ENCODE assay signal across 2 cellular contexts in genomic region chr6:11033825-11034224, GRCh38.
TF ChIP-seq lines count a peak whose summit lies in the region.

No MANE protein-coding gene starts in this region.

TF ChIP-seq in A549, 52 proteins besides CTCF, POLR2A, EP300 and RAD21 (continued from another document):
- no peak for TF ChIP-seq BCL3 (IDR thresholded peaks at IDR 0.05)
- no peak for TF ChIP-seq NFE2L2 (conservative IDR thresholded peaks at IDR 0.05; ENCODE audit: low read length)
- no peak for TF ChIP-seq FOSL2 (IDR thresholded peaks at IDR 0.05)
- no peak for TF ChIP-seq FOSL2 (CRISPR knock-in tag; IDR thresholded peaks at IDR 0.05)
- TF ChIP-seq JUNB (IDR thresholded peaks at IDR 0.05) = no peak
- TF ChIP-seq RARB (CRISPR knock-in tag; IDR thresholded peaks at IDR 0.05) = no peak
- TF ChIP-seq HDAC2 (IDR thresholded peaks at IDR 0.05) = no peak
- TF ChIP-seq HMGXB4 (CRISPR knock-in tag; IDR thresholded peaks at IDR 0.05; ENCODE audit: borderline replicate concordance) = no peak
- no peak for TF ChIP-seq MAFK (IDR thresholded peaks at IDR 0.05; ENCODE audit: partially characterized antibody)
- TF ChIP-seq BHLHE40 (IDR thresholded peaks at IDR 0.05; ENCODE audit: low read depth, low read length) = no peak
- no peak for TF ChIP-seq HOXA7 (CRISPR knock-in tag; IDR thresholded peaks at IDR 0.05)
- TF ChIP-seq HES2 (IDR thresholded peaks at IDR 0.05) = no peak
- TF ChIP-seq ZFP36 (IDR thresholded peaks at IDR 0.05; ENCODE audit: borderline replicate concordance, partially characterized antibody) = no peak
- TF ChIP-seq CBX2 (IDR thresholded peaks at IDR 0.05; ENCODE audit: borderline replicate concordance, low read depth) = no peak

TF ChIP-seq in HCT116, 20 proteins besides CTCF, POLR2A, EP300 and RAD21 (continued from another document):
- TF ChIP-seq REST (IDR thresholded peaks at IDR 0.05; ENCODE audit: low read depth) (no peak), CBX3 (IDR thresholded peaks at IDR 0.05; ENCODE audit: low read depth) (no peak), ZBTB33 (IDR thresholded peaks at IDR 0.05; ENCODE audit: extremely low read depth, insufficient replicate concordance, low read length) (no peak), SP1 (IDR thresholded peaks at IDR 0.05; ENCODE audit: low read depth) (no peak), ATF3 (IDR thresholded peaks at IDR 0.05) (no peak), POLR2AphosphoS5 (IDR thresholded peaks at IDR 0.05; ENCODE audit: low read depth, low read length) (no peak), JUND (IDR thresholded peaks at IDR 0.05) (no peak), EZH2 (IDR thresholded peaks at IDR 0.05) (no peak), ZFX (IDR thresholded peaks at IDR 0.05) (no peak)
TF ChIP-seq in HCT116: peak in this region for 0.
